ENCODE assay signal across 18 cellular contexts in the genomic region with DNA sequence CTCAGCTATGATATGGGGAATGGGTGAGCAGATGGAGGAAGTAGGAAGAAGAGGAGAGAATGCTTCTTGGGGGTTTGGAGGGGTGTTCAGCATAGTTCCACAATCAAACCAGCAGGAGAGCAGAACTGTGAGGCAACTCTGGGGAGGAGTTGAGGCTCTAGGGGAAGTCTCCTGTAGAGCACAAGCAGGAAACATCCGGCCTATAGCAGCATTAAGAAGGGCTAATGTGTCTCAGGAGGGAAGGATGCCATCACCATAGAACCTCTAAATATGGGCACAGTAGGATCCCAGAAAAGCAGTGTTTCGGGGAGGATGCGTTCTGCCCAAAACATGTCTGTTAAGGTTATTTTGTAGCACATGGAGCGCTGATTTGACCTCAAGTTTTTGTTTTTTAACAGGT. TPM values are rescaled to one million over a fixed set of nuclear protein-coding genes. Genes with fewer than 3 reads are reported as not detected.
DNase-seq lines count a peak whose midpoint lies in the region; TF ChIP-seq lines count a peak whose summit lies in the region.
"Had no signal": no experiment of that assay in that cellular context is flagged by ENCODE, and none has a peak within 500 bp of the region (broad histone marks: within the 10 kb centered on the region; RNA-seq: fewer than 3 reads in every experiment).

No MANE protein-coding gene starts in this region.

- H2AFZ ChIP-seq in neural progenitor cell (replicated peaks), result no peak overlapping the region

- H3K27me3 Mint-ChIP-seq in endodermal cell (ENCODE audit: insufficient read depth), result no peaks in the 10 kb centered on the region
- peaks cover 2% of the 10 kb centered on the region for H3K27me3 Mint-ChIP-seq in neural progenitor cell (ENCODE audit: insufficient read depth, low read depth)

- H4K20me1 ChIP-seq in neural progenitor cell (ENCODE audit: low read depth), result peaks cover 57% of the 10 kb centered on the region

- H3K27me3 ChIP-seq in endodermal cell (ENCODE audit: control insufficient read depth, insufficient read depth, low read length, poor library complexity, severe bottlenecking), result no peaks in the 10 kb centered on the region
- no peaks in the 10 kb centered on the region for H3K27me3 ChIP-seq in neural progenitor cell
- H3K27me3 ChIP-seq: colonic mucosa had no signal

- H3K27ac ChIP-seq in HEK293 (ENCODE audit: extremely low read depth, low read depth, low read length) (no peak overlapping the region), endodermal cell (ENCODE audit: low read depth, low read length) (peak overlapping the region; percentile 73), neural progenitor cell (peak overlapping the region; percentile 99)
- H3K27ac ChIP-seq: colonic mucosa, foreskin keratinocyte had no signal

- H3K4me3 Mint-ChIP-seq in endodermal cell (peak overlapping the region; percentile 90), neural progenitor cell (peak overlapping the region; percentile 90)

- H3K4me1 ChIP-seq in HEK293 (ENCODE audit: control insufficient read depth, insufficient read depth, low read length), result no peaks in the 10 kb centered on the region
- peaks cover 13% of the 10 kb centered on the region for H3K4me1 ChIP-seq in endodermal cell (ENCODE audit: control insufficient read depth, insufficient read depth, low read length)
- H3K4me1 ChIP-seq in neural progenitor cell, result peaks cover 59% of the 10 kb centered on the region
- H3K4me1 ChIP-seq: Caco-2, colonic mucosa had no signal

- POLR2A ChIA-PET in HEK293 (lab: Yijun Ruan, JAX), result interaction anchor here (0.7 kb wide), 1 partner anchor 150 kb away, joined by 3 read pairs; no protein-coding TSS in a partner anchor

- no peak overlapping the region for H3K4me3 ChIP-seq in HEK293 (ENCODE audit: low read depth, low read length)
- peak overlapping the region; percentile 99 for H3K4me3 ChIP-seq in endodermal cell (ENCODE audit: low read length)
- H3K4me3 ChIP-seq in neural progenitor cell, result peak overlapping the region; percentile 100
- H3K4me3 ChIP-seq: colonic mucosa had no signal

- H3K9ac ChIP-seq in endodermal cell (ENCODE audit: extremely low read depth, low read length, poor library complexity, severe bottlenecking) (peak overlapping the region; percentile 48), neural progenitor cell (peak overlapping the region; percentile 43)

- peaks cover 94% of the 10 kb centered on the region for H3K79me2 ChIP-seq in neural progenitor cell (ENCODE audit: low read depth)

- H3F3A ChIP-seq in neural progenitor cell (ENCODE audit: low read depth), result peaks cover 87% of the 10 kb centered on the region

- H3K36me3 Mint-ChIP-seq in endodermal cell (ENCODE audit: low read depth) (peaks cover 7% of the 10 kb centered on the region), neural progenitor cell (peaks cover 9% of the 10 kb centered on the region)

- CTCF ChIA-PET in HEK293 (lab: Yijun Ruan, JAX), result interaction anchor here (0.6 to 1.1 kb wide), 3 partner anchors 22 to 170 kb away, joined by 3 to 5 read pairs (median 3); no protein-coding TSS in a partner anchor

- peak overlapping the region; percentile 93 for H3K27ac Mint-ChIP-seq in endodermal cell
- H3K27ac Mint-ChIP-seq in neural progenitor cell, result peak overlapping the region; percentile 99

- H3K36me3 ChIP-seq in HEK293 (ENCODE audit: control insufficient read depth in 2 of 2, insufficient read depth in 1 of 2, low read length in 2 of 2) (no peaks in the 10 kb centered on the region), endodermal cell (ENCODE audit: control insufficient read depth, insufficient read depth, low read length) (no peaks in the 10 kb centered on the region), neural progenitor cell (peaks cover 6% of the 10 kb centered on the region)
- H3K36me3 ChIP-seq: colonic mucosa had no signal

- 0 to 7% methylated on average over 2 to 4 of the region's 4 CpGs for WGBS in endodermal cell (ENCODE audit: insufficient coverage in 1 of 2, insufficient read length in 1 of 2), 2 experiments

- H3K4me1 Mint-ChIP-seq in endodermal cell (peaks cover 46% of the 10 kb centered on the region), neural progenitor cell (peaks cover 60% of the 10 kb centered on the region)

- H3K9me3 Mint-ChIP-seq in endodermal cell (no peaks in the 10 kb centered on the region), neural progenitor cell (no peaks in the 10 kb centered on the region)

- H3K9me3 ChIP-seq in HEK293 (ENCODE audit: control insufficient read depth, insufficient read depth, low read depth, low read length), result no peaks in the 10 kb centered on the region
- H3K9me3 ChIP-seq in endodermal cell (ENCODE audit: control insufficient read depth, low read length), result no peaks in the 10 kb centered on the region
- no peaks in the 10 kb centered on the region for H3K9me3 ChIP-seq in neural progenitor cell (ENCODE audit: low read depth)
- H3K9me3 ChIP-seq: Caco-2, colonic mucosa had no signal

- peak; percentile 18 for DNase-seq in NOMO-1 treated with dmso at 0.1 percent for 144 hours (lab: John Stamatoyannopoulos, UW; ENCODE audit: unreplicated experiment)
- DNase-seq in endodermal cell, result peak; percentile 85
- peak; percentile 63 for DNase-seq in neural progenitor cell (ENCODE audit: low spot score)
- no peak for DNase-seq in GDM1 (lab: John Stamatoyannopoulos, UW)
- DNase-seq in HK-2 (ENCODE audit: unreplicated experiment), result no peak
- DNase-seq in NCI-H1930 (lab: John Stamatoyannopoulos, UW), result no peak
- DNase-seq: activated CD4-positive, CD25-positive, alpha-beta regulatory T cell treated with anti-CD3 and anti-CD28 coated beads, Interleukin-2, amount 50 U/mL, for 72 hours; Caco-2; colonic mucosa; EL; foreskin keratinocyte; KG1; mesenchymal stem cell; NCI-H2171; right cardiac atrium had no signal

- TF ChIP-seq CTCF in HEK293 (tag by site-specific recombination; IDR thresholded peaks at IDR 0.05), result no peak
- TF ChIP-seq CTCF in endodermal cell (conservative IDR thresholded peaks at IDR 0.05), result no peak
- TF ChIP-seq CTCF in neural progenitor cell (IDR thresholded peaks at IDR 0.05), result no peak

- H3K4me2 ChIP-seq in neural progenitor cell, result peak overlapping the region; percentile 96

TF ChIP-seq in HEK293, 187 proteins besides CTCF, POLR2A, EP300 and RAD21:
- TF ChIP-seq GLIS1 (tag by site-specific recombination; IDR thresholded peaks at IDR 0.05), result peak; percentile 28
- no peak for TF ChIP-seq ZNF157 (tag by site-specific recombination; IDR thresholded peaks at IDR 0.05)
- peak; percentile 77 for TF ChIP-seq ZIC2 (tag by site-specific recombination; IDR thresholded peaks at IDR 0.05)
- no peak for TF ChIP-seq ZNF292 (tag by site-specific recombination; IDR thresholded peaks at IDR 0.05; ENCODE audit: borderline replicate concordance, low read depth)
- no peak for TF ChIP-seq ZNF211 (tag by site-specific recombination; IDR thresholded peaks at IDR 0.05; ENCODE audit: low read depth)
- TF ChIP-seq ZNF221 (tag by site-specific recombination; IDR thresholded peaks at IDR 0.05; ENCODE audit: borderline replicate concordance), result no peak

RNA-seq across cellular contexts. Expression of a gene that starts 8.4 kb away (rescaled TPM):
- 100 to 1,000 TPM in 1 of 2 donors, 10 to 100 TPM in 1; 78.6 to 120 TPM for total RNA-seq in endodermal cell
- 153 TPM for polyA plus RNA-seq in endodermal cell (2013, experiment 1 of 2)
- polyA plus RNA-seq in endodermal cell (2013, experiment 2 of 2), result 133 TPM
- 263 and 394 TPM in 2 replicates for total RNA-seq in neural progenitor cell (ENCODE audit: low replicate concordance)

RNA-seq across cellular contexts. Expression of a gene that starts 23.4 kb away (rescaled TPM):
- 10 to 100 TPM; 63.2 to 64.7 TPM for total RNA-seq in endodermal cell
- 69.5 TPM for polyA plus RNA-seq in endodermal cell (2013, experiment 1 of 2)
- polyA plus RNA-seq in endodermal cell (2013, experiment 2 of 2), result 62.7 TPM
- total RNA-seq in neural progenitor cell (ENCODE audit: low replicate concordance), result 99.5 and 108 TPM in 2 replicates

RNA-seq across cellular contexts. Expression of a gene that starts 45.3 kb away (rescaled TPM):
- total RNA-seq in endodermal cell (not detected), neural progenitor cell (ENCODE audit: low replicate concordance) (not detected in 2 replicates)
- polyA plus RNA-seq in endodermal cell (2013, experiment 1 of 2), result not detected
- not detected for polyA plus RNA-seq in endodermal cell (2013, experiment 2 of 2)
- total RNA-seq: Caco-2; colonic mucosa; foreskin keratinocyte; right cardiac atrium; T-helper 2 cell treated with Interferon-gamma antibody and Interleukin-4, amounts not matched to agents 100 ng/mL and 5 ng/mL, for 36 hours had no signal
- polyA plus RNA-seq: foreskin keratinocyte, keratinocyte, right cardiac atrium had no signal

RNA-seq across cellular contexts. Expression of a gene that starts 57.6 kb away (rescaled TPM):
- 10 to 100 TPM; 60.0 to 61.5 TPM for total RNA-seq in endodermal cell
- 46.4 TPM for polyA plus RNA-seq in endodermal cell (2013, experiment 1 of 2)
- polyA plus RNA-seq in endodermal cell (2013, experiment 2 of 2), result 40.8 TPM
- 34.2 and 35.7 TPM in 2 replicates for total RNA-seq in neural progenitor cell (ENCODE audit: low replicate concordance)

RNA-seq across cellular contexts. Expression of a gene that starts 57.8 kb away (rescaled TPM):
- 10 to 100 TPM; 41.2 to 42.9 TPM for total RNA-seq in endodermal cell
- polyA plus RNA-seq in endodermal cell (2013, experiment 1 of 2), result 33.2 TPM
- 30.2 TPM for polyA plus RNA-seq in endodermal cell (2013, experiment 2 of 2)
- total RNA-seq in neural progenitor cell (ENCODE audit: low replicate concordance), result 38.5 and 54.2 TPM in 2 replicates

Comparison
In these comparisons a context has a peak if more than half of its experiments do, and no peak if none do; other contexts are left out.
1. DNase-seq: peak in NOMO-1 treated with dmso at 0.1 percent for 144 hours (single experiment), endodermal cell (single experiment) and neural progenitor cell (single experiment); none in GDM1 (single experiment), HK-2 (single experiment) and NCI-H1930 (0 of 2).